Comparison of ENCODE assay signal across 9 cellular contexts in the genomic region with DNA sequence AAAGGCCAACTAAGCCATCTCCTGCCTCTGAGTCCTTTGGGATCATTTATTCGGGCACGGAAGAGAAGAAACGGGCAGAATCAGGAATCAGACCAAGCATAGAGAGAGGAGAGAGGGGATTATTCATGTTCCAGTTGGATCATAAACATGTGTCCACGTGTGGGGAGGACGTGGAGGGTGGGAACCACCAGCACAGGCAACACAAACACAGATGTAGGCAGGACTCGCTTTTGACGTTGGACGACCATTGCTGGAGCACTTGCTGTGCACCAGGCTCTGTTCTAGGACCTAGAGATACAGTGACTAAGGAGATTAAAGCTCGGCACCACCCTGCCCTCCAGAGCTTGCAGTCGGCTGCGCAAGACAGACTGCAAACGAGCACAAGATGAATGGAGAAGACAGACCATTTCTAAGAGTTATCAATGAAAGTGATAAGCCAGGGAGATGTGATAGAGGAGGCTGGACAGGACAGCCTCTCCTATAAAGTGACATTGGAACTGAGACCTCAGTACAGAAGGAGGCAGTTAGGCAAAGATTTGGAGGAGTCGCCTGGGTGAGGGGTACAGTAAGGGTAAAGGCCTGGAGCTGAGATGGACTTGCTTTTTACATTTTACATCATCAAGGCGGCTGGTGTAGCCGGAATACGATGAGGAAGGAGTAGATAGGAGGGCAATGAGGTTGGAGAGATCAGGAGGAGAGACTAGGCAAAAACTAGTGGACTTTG. TPM values are rescaled to one million over a fixed set of nuclear protein-coding genes. Genes with fewer than 3 reads are reported as not detected.
DNase-seq lines count a peak whose midpoint lies in the region; ATAC-seq, FAIRE-seq and TF ChIP-seq lines count a peak whose summit lies in the region.
"Had no signal": no experiment of that assay in that cellular context is flagged by ENCODE, and none has a peak within 500 bp of the region (broad histone marks: within the 10 kb centered on the region; RNA-seq: fewer than 3 reads in every experiment).

No MANE protein-coding gene starts in this region.

- FAIRE-seq in GM12892 (lab: Jason Lieb, UNC): no peak

- peaks cover 31% of the 10 kb centered on the region for H3K4me1 ChIP-seq in lower lobe of right lung

- H3K9me3 ChIP-seq in lower lobe of right lung: no peaks in the 10 kb centered on the region

- peak overlapping the region; percentile 74 for H3K27ac ChIP-seq in lower lobe of right lung

- peaks cover 9% of the 10 kb centered on the region for H3K36me3 ChIP-seq in lower lobe of right lung

- no peak for TF ChIP-seq POLR2A in GM12892 (IDR thresholded peaks at IDR 0.05; ENCODE audit: low read depth, low read length)

- TF ChIP-seq CTCF in lower lobe of right lung (IDR thresholded peaks at IDR 0.05): no peak

- H3K4me3 ChIP-seq in lower lobe of right lung: peak overlapping the region; percentile 61

- H3K36me3 Mint-ChIP-seq in stimulated activated naive CD8-positive, alpha-beta T cell treated with anti-CD3 and anti-CD28 coated beads, Interleukin-15, Interleukin-2, amounts not matched to agents 100 ng/mL and 50 ng/mL, for 24 hours (ENCODE audit: low read depth): peaks cover 5% of the 10 kb centered on the region
- H3K36me3 Mint-ChIP-seq in activated naive CD8-positive, alpha-beta T cell: no peaks in the 10 kb centered on the region

- peak overlapping the region; percentile 89 for H3K4me3 Mint-ChIP-seq in stimulated activated naive CD8-positive, alpha-beta T cell treated with anti-CD3 and anti-CD28 coated beads, Interleukin-15, Interleukin-2, amounts not matched to agents 100 ng/mL and 50 ng/mL, for 24 hours
- H3K4me3 Mint-ChIP-seq in activated naive CD8-positive, alpha-beta T cell: peak overlapping the region; percentile 96

- H3K27me3 ChIP-seq in lower lobe of right lung (ENCODE audit: low read depth): peaks cover 8% of the 10 kb centered on the region

- peak overlapping the region; percentile 87 for H3K27ac Mint-ChIP-seq in stimulated activated naive CD8-positive, alpha-beta T cell treated with anti-CD3 and anti-CD28 coated beads, Interleukin-15, Interleukin-2, amounts not matched to agents 100 ng/mL and 50 ng/mL, for 24 hours
- peak overlapping the region; percentile 94 for H3K27ac Mint-ChIP-seq in activated naive CD8-positive, alpha-beta T cell

- H3K9me3 Mint-ChIP-seq in stimulated activated naive CD8-positive, alpha-beta T cell treated with anti-CD3 and anti-CD28 coated beads, Interleukin-15, Interleukin-2, amounts not matched to agents 100 ng/mL and 50 ng/mL, for 24 hours: no peaks in the 10 kb centered on the region
- no peaks in the 10 kb centered on the region for H3K9me3 Mint-ChIP-seq in activated naive CD8-positive, alpha-beta T cell (ENCODE audit: low read depth)

- ATAC-seq in stimulated activated naive CD8-positive, alpha-beta T cell treated with anti-CD3 and anti-CD28 coated beads, Interleukin-15, Interleukin-2, amounts not matched to agents 100 U/mL and 50 U/mL, for 24 hours: no peak
- ATAC-seq in lower lobe of right lung (no peak), HG02884 (IDR thresholded peaks at IDR 0.05; ENCODE audit: unreplicated experiment) (no peak)

- H3K4me1 Mint-ChIP-seq in stimulated activated naive CD8-positive, alpha-beta T cell treated with anti-CD3 and anti-CD28 coated beads, Interleukin-15, Interleukin-2, amounts not matched to agents 100 ng/mL and 50 ng/mL, for 24 hours (ENCODE audit: low read depth): peaks cover 37% of the 10 kb centered on the region
- peaks cover 38% of the 10 kb centered on the region for H3K4me1 Mint-ChIP-seq in activated naive CD8-positive, alpha-beta T cell (ENCODE audit: low read depth)

- no peaks in the 10 kb centered on the region for H3K27me3 Mint-ChIP-seq in stimulated activated naive CD8-positive, alpha-beta T cell treated with anti-CD3 and anti-CD28 coated beads, Interleukin-15, Interleukin-2, amounts not matched to agents 100 ng/mL and 50 ng/mL, for 24 hours
- H3K27me3 Mint-ChIP-seq in activated naive CD8-positive, alpha-beta T cell: no peaks in the 10 kb centered on the region

- intact Hi-C loops in lower lobe of right lung (cut with DNase I): no loop called here

- DNase-seq in stimulated activated naive CD8-positive, alpha-beta T cell treated with anti-CD3 and anti-CD28 coated beads, Interleukin-15, Interleukin-2, amounts not matched to agents 100 U/mL and 50 U/mL, for 24 hours: no peak
- DNase-seq in lower lobe of right lung (peak; percentile 26), NCI-H146 (lab: John Stamatoyannopoulos, UW) (no peak), putamen (ENCODE audit: low spot score) (no peak), GM12892 (ENCODE audit: insufficient read length) (no peak)
- DNase-seq: cerebellar nuclear complex had no signal

RNA-seq across cellular contexts. Expression of a gene that starts 0.7 kb away (rescaled TPM):
- total RNA-seq in lower lobe of right lung: 21.2 TPM
- polyA plus RNA-seq in GM12892 (2012; ENCODE audit: missing spikeins): 4.0 TPM

RNA-seq across cellular contexts. Expression of a gene that starts 6.0 kb away (rescaled TPM):
- 36.2 TPM for total RNA-seq in lower lobe of right lung
- 30.2 TPM for polyA plus RNA-seq in GM12892 (2012; ENCODE audit: missing spikeins)

RNA-seq across cellular contexts. Expression of a gene that starts 27.0 kb away (rescaled TPM):
- total RNA-seq in lower lobe of right lung: 65.8 TPM
- 47.2 TPM for polyA plus RNA-seq in GM12892 (2012; ENCODE audit: missing spikeins)

RNA-seq across cellular contexts. Expression of a gene that starts 29.1 kb away (rescaled TPM):
- total RNA-seq in lower lobe of right lung: 87.0 TPM
- 31.2 TPM for polyA plus RNA-seq in GM12892 (2012; ENCODE audit: missing spikeins)

RNA-seq across cellular contexts. Expression of a gene that starts 46.1 kb away (rescaled TPM):
- 1,321 TPM for total RNA-seq in lower lobe of right lung
- 1.4 TPM for polyA plus RNA-seq in GM12892 (2012; ENCODE audit: missing spikeins)
